Comparison of ENCODE assay signal across 8 cellular contexts in the genomic region with DNA sequence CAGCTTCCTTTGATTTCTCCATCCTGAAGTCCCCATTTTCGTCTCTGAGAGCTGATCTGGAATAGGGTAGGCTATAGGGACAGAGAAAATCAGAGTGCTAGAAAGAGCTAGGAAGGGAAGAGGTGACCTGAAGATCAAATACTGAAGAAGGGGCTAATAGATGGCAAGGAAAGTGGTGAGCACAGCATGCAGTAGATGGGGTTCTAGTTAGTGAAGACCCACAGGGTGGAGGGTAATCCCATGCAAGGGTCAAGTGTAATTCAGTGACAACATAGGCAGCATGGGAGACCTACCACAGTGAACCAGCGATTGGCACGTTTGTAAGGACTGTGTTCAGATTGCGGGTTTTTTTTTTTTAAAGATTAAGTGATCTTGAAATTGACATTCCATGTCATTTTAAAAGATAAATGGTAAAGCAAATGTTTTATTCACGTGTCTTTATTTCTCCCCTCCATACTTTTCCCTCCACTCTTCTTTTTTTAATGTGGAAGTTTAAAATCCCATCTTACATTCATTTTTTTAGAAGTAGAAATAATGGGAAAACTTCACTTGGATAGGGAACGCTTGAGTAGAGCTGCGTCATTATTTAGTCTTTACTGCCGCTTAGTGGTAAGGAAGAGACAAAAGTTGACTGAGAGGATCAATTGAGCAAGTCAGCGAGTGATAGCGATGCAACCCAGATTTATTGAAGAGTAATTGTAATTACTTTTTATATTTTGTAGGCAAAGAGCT. TPM values are rescaled to one million over a fixed set of nuclear protein-coding genes. Genes with fewer than 3 reads are reported as not detected.
DNase-seq lines count a peak whose midpoint lies in the region; ATAC-seq and FAIRE-seq lines count a peak whose summit lies in the region.

No MANE protein-coding gene starts in this region.

- peak overlapping the region; percentile 53 for H3K27ac Mint-ChIP-seq in T-helper 17 cell

- FAIRE-seq in frontal cortex (lab: Jason Lieb, UNC), result peak; percentile 91

- peaks cover 2% of the 10 kb centered on the region for H3K4me1 Mint-ChIP-seq in T-helper 17 cell

- no peaks in the 10 kb centered on the region for H3K36me3 Mint-ChIP-seq in T-helper 17 cell (ENCODE audit: low read depth)

- H3K4me3 Mint-ChIP-seq in T-helper 17 cell, result no peak overlapping the region

- ATAC-seq in GM21529 (IDR thresholded peaks at IDR 0.05; ENCODE audit: unreplicated experiment) (peak; percentile 66), T-helper 17 cell (peak; percentile 90)

- peak; percentile 42 for DNase-seq in Daoy (ENCODE audit: low read depth)
- peak; percentile 6 for DNase-seq in NCI-H1417 treated with DMSO at 0.1 percent for 48 hours (lab: John Stamatoyannopoulos, UW)
- no peak for DNase-seq in T-helper 17 cell
- peak; percentile 42 to 62 for DNase-seq in frontal cortex (ENCODE audit: low spot score in 2 of 2)
- DNase-seq in pons (ENCODE audit: low spot score), result peak; percentile 78
- DNase-seq in activated effector memory CD4-positive, alpha-beta T cell treated with Interleukin-2 at 50 U/mL for 16 hours, result no peak
- DNase-seq in activated CD4-positive, alpha-beta T cell treated with anti-CD3 and anti-CD28 coated beads, Interleukin-2, amount 50 U/mL, for 48 hours, result no peak

- H3K9me3 ChIP-seq in T-helper 17 cell (ENCODE audit: control insufficient read depth, low read length, poor library complexity, severe bottlenecking), result no peaks in the 10 kb centered on the region

- peaks cover 40% of the 10 kb centered on the region for H3K27me3 Mint-ChIP-seq in T-helper 17 cell

RNA-seq across cellular contexts. Expression of a gene that starts 21.0 kb away (rescaled TPM):
- total RNA-seq in Daoy (2014; rRNA removed; shearing (Covaris generic)), result 31.2 and 34.4 TPM in 2 replicates
- total RNA-seq in T-helper 17 cell (10 to 100 TPM; 75.5 to 99.4 TPM), frontal cortex (64.4 TPM)

Comparison
In these comparisons a context has a peak if more than half of its experiments do, and no peak if none do; other contexts are left out.
1. DNase-seq: peak in Daoy (single experiment), NCI-H1417 treated with DMSO at 0.1 percent for 48 hours (single experiment), frontal cortex (2 of 2) and pons (single experiment); none in T-helper 17 cell (0 of 3), activated effector memory CD4-positive, alpha-beta T cell treated with Interleukin-2 at 50 U/mL for 16 hours (single experiment) and activated CD4-positive, alpha-beta T cell treated with anti-CD3 and anti-CD28 coated beads, Interleukin-2, amount 50 U/mL, for 48 hours (0 of 2).